In the genomic region with DNA sequence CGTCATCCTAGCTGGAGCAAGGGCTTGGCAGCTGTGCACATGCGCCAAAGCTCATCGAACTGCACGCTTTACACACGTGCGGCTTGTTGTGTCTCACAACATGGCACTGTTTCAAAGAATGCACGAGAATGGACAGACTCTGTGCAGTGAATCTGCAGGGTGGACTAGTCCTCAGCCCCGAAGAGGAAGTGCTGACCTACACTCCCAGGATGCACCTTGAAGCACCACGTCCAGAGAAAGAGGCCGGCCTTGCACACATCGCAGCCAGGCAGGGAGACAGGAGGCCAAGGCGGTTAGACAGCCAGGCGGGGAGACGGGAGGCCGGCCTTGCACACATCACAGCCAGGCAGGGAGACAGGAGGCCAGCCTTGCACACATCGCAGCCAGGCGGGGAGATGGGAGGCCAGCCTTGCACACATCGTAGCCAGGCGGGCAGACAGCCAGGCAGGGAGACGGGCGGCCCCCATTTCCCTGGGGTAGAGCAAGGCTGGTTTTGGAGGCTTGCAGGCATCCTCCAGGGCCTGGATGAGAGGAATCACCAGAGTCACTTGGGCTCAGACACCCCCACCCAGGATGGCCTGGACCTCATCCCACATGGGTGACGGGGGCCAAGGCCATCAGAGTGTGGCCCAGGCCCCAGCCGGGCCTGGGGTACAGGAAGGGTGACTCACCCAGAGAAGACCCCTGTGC, we compare ENCODE assay signal across 26 cellular contexts. TPM values are rescaled to one million over a fixed set of nuclear protein-coding genes. Genes with fewer than 3 reads are reported as not detected.
DNase-seq lines count a peak whose midpoint lies in the region; ATAC-seq, FAIRE-seq and TF ChIP-seq lines count a peak whose summit lies in the region.
"Had no signal": no experiment of that assay in that cellular context is flagged by ENCODE, and none has a peak within 500 bp of the region (broad histone marks: within the 10 kb centered on the region; RNA-seq: fewer than 3 reads in every experiment).

No MANE protein-coding gene starts in this region.

- FAIRE-seq in HepG2 (lab: Jason Lieb, UNC) = no peak
- FAIRE-seq: G401.6 had no signal

- TF ChIP-seq RAD21 in HepG2 (CRISPR knock-in tag; IDR thresholded peaks at IDR 0.05) = no peak

- DNase-seq in HepG2 (ENCODE audit: low spot score) (no peak), right lobe of liver (no peak), neuronal stem cell (ENCODE audit: low spot score) (no peak), GM03348 (ENCODE audit: low spot score) (no peak), sciatic nerve (ENCODE audit: low spot score) (no peak), Peyer's patch (no peak)
- DNase-seq: 8988T, AML-193, IMR-90, NCI-H1105 treated with DMSO at 0.1 percent for 48 hours, NCI-H1694, NCI-H2081, NCI-H2171, NCI-H524 treated with DMSO at 0.1 percent for 48 hours, PC-3, SHP77 treated with DMSO at 0.1 percent for 48 hours, SK-N-SH had no signal

- H2BK5ac ChIP-seq in neuronal stem cell (ENCODE audit: low read length) = peak overlapping the region; percentile 94

- H2AK5ac ChIP-seq in neuronal stem cell (ENCODE audit: low read depth, low read length) = peak overlapping the region; percentile 98

- H3K4me2 ChIP-seq in HepG2 (ENCODE audit: low read depth, low read length) (no peak overlapping the region), neuronal stem cell (ENCODE audit: insufficient read depth, low read length, poor library complexity, severe bottlenecking) (no peak overlapping the region)
- H3K4me2 ChIP-seq: SK-N-SH had no signal

- H3K9ac ChIP-seq in HepG2 (ENCODE audit: insufficient read depth, low read depth, low read length) (no peak overlapping the region), neuronal stem cell (ENCODE audit: low read depth, low read length, poor library complexity) (peak overlapping the region; percentile 75)
- H3K9ac ChIP-seq: SK-N-SH had no signal

- H2AFZ ChIP-seq in HepG2 (ENCODE audit: low read length) = no peak overlapping the region
- peak overlapping the region; percentile 65 for H2AFZ ChIP-seq in neuronal stem cell (ENCODE audit: low read length)

- H3K4ac ChIP-seq in neuronal stem cell (ENCODE audit: low read length) = no peak overlapping the region

- TF ChIP-seq CTCF in HepG2 (CRISPR knock-in tag; IDR thresholded peaks at IDR 0.05) = no peak
- no peak for TF ChIP-seq CTCF in right lobe of liver (IDR thresholded peaks at IDR 0.05)
- no peak for TF ChIP-seq CTCF in Peyer's patch (IDR thresholded peaks at IDR 0.05)

- CTCF ChIA-PET in HepG2 (lab: Yijun Ruan, JAX; ENCODE audit: low intra/inter-chr PET ratio, low total read pairs) = no interaction called here

- H3K79me1 ChIP-seq in neuronal stem cell (ENCODE audit: low read depth, low read length) = peaks cover 3% of the 10 kb centered on the region

- H3K27me3 ChIP-seq in HepG2 (ENCODE audit: control insufficient read depth in 1 of 2, insufficient read depth in 2 of 2, low read length in 2 of 2) = peaks cover 23 to 81% of the 10 kb centered on the region in 2 experiments
- no peaks in the 10 kb centered on the region for H3K27me3 ChIP-seq in right lobe of liver
- H3K27me3 ChIP-seq in neuronal stem cell (ENCODE audit: control insufficient read depth in 3 of 3, insufficient read depth in 3 of 3, low read depth in 1 of 3, low read length in 3 of 3) = peaks cover 0 to 28% (median 0%) of the 10 kb centered on the region in 3 experiments
- no peaks in the 10 kb centered on the region for H3K27me3 ChIP-seq in Peyer's patch

- no peaks in the 10 kb centered on the region for H3K4me1 ChIP-seq in HepG2 (ENCODE audit: insufficient read depth, low read length)
- H3K4me1 ChIP-seq in right lobe of liver = no peaks in the 10 kb centered on the region
- H3K4me1 ChIP-seq in neuronal stem cell (ENCODE audit: control insufficient read depth in 2 of 2, insufficient read depth in 1 of 2, low read depth in 1 of 2, low read length in 2 of 2) = peaks cover 17 to 23% of the 10 kb centered on the region in 2 donors
- H3K4me1 ChIP-seq in Peyer's patch = no peaks in the 10 kb centered on the region

- H3K27ac ChIP-seq in HepG2 (ENCODE audit: extremely low read length, insufficient read depth, low read length) (no peak overlapping the region), right lobe of liver (no peak overlapping the region), neuronal stem cell (replicated peaks; ENCODE audit: low read length) (no peak overlapping the region), Peyer's patch (no peak overlapping the region)
- H3K27ac ChIP-seq: RWPE1 had no signal

- POLR2A ChIA-PET in HepG2 (lab: Yijun Ruan, JAX) = no interaction called here

- TF ChIP-seq EP300 in HepG2 (IDR thresholded peaks at IDR 0.05; ENCODE audit: low read depth in 2 of 2, low read length in 2 of 2) (no peak), HepG2 (CRISPR knock-in tag; IDR thresholded peaks at IDR 0.05; ENCODE audit: borderline replicate concordance) (no peak)

- WGBS in HepG2 (ENCODE audit: low lambda C conversion rate) = 39% methylated on average over 7 of the region's 23 CpGs
- 72% methylated on average over 7 of the region's 23 CpGs for WGBS in right lobe of liver (ENCODE audit: insufficient coverage, low coverage, low lambda C conversion rate, missing lambda C conversion rate)
- WGBS in neuronal stem cell (ENCODE audit: extremely low coverage in 2 of 2, insufficient read length in 2 of 2, insufficient replicate concordance in 1 of 2), 2 donors = no CpG with 5 or more reads among the region's 23 CpGs

- H3K14ac ChIP-seq in neuronal stem cell (ENCODE audit: low read length) = no peak overlapping the region

- H3K4me3 ChIP-seq in HepG2 (replicated peaks in 1 of 3; ENCODE audit: insufficient read depth in 1 of 3, low read depth in 2 of 3, low read length in 3 of 3) (no peak overlapping the region), right lobe of liver (no peak overlapping the region), neuronal stem cell (ENCODE audit: low read length in 2 of 2) (no peak overlapping the region), Peyer's patch (no peak overlapping the region)

- peak overlapping the region; percentile 59 for H2BK15ac ChIP-seq in neuronal stem cell (ENCODE audit: low read length)

- in situ Hi-C loops in HepG2 (cut with HindIII; ENCODE audit: extremely low pct_ligation_motif_present, low pct_unique_long_range_greater_than_20kb) = no loop called here

- H3K18ac ChIP-seq in neuronal stem cell (ENCODE audit: low read length) = peak overlapping the region; percentile 95

- H3K9me3 ChIP-seq in HepG2 (ENCODE audit: low read length) = no peaks in the 10 kb centered on the region
- H3K9me3 ChIP-seq in right lobe of liver = no peaks in the 10 kb centered on the region
- peaks cover 4 to 6% of the 10 kb centered on the region in 2 donors for H3K9me3 ChIP-seq in neuronal stem cell (replicated peaks in 1 of 2; ENCODE audit: control insufficient read depth in 2 of 2, insufficient read depth in 1 of 2, low read depth in 1 of 2, low read length in 2 of 2)
- no peaks in the 10 kb centered on the region for H3K9me3 ChIP-seq in Peyer's patch
- H3K9me3 ChIP-seq: SK-N-SH had no signal

- peaks cover 7% of the 10 kb centered on the region; the same call in 1 of the 2 replicates for H4K20me1 ChIP-seq in HepG2 (ENCODE audit: insufficient read depth, low read length)

- peak overlapping the region; percentile 4 for H3K23ac ChIP-seq in neuronal stem cell (ENCODE audit: low read depth, low read length, poor library complexity)

- H2BK12ac ChIP-seq in neuronal stem cell (ENCODE audit: low read length) = peak overlapping the region; percentile 87

- H3K79me2 ChIP-seq in HepG2 (ENCODE audit: insufficient read depth, low read length) = no peaks in the 10 kb centered on the region

- H3K36me3 ChIP-seq in HepG2 (replicated peaks in 1 of 2; ENCODE audit: control insufficient read depth in 1 of 2, insufficient read depth in 2 of 2, low read length in 2 of 2) = no peaks in the 10 kb centered on the region
- no peaks in the 10 kb centered on the region for H3K36me3 ChIP-seq in right lobe of liver
- no peaks in the 10 kb centered on the region for H3K36me3 ChIP-seq in neuronal stem cell (replicated peaks in 1 of 2; ENCODE audit: control insufficient read depth in 2 of 2, insufficient read depth in 2 of 2, low read length in 2 of 2)
- no peaks in the 10 kb centered on the region for H3K36me3 ChIP-seq in Peyer's patch

- ATAC-seq in HepG2 (no peak), right lobe of liver (no peak), esophagus mucosa (peak; percentile 23), sciatic nerve (no peak), HG03097 (IDR thresholded peaks at IDR 0.05; ENCODE audit: low FRiP score, unreplicated experiment) (no peak)
- ATAC-seq: PC-3 had no signal

- intact Hi-C loops in HepG2 (cut with micrococcal nuclease; ENCODE audit: unreplicated experiment) = no loop called here
- intact Hi-C loops in right lobe of liver (cut with DNase I) = no loop called here
- intact Hi-C loops in sciatic nerve (cut with DNase I) = no loop called here

- no peak overlapping the region for H4K91ac ChIP-seq in neuronal stem cell (ENCODE audit: low read depth, low read length, poor library complexity)

- peak overlapping the region; percentile 95 for H2BK120ac ChIP-seq in neuronal stem cell (ENCODE audit: low read depth, low read length)

- BruUV-seq in HepG2 (replicated peaks; lab: Mats Ljungman, UMichigan) = no TSS peak

- TF ChIP-seq POLR2A in HepG2 (IDR thresholded peaks at IDR 0.05; ENCODE audit: insufficient read depth in 1 of 2, low read depth in 2 of 2, low read length in 2 of 2) (no peak), right lobe of liver (IDR thresholded peaks at IDR 0.05) (no peak), Peyer's patch (IDR thresholded peaks at IDR 0.05) (no peak)

- peak overlapping the region; percentile 70 for H4K8ac ChIP-seq in neuronal stem cell (ENCODE audit: low read depth, low read length)

RNA-seq across cellular contexts. Expression of a gene that starts 9.0 kb away (rescaled TPM):
- total RNA-seq in HepG2 (2016; rRNA removed; fragmentation: Illumina TruSeq; extraction: Trizol) = 0.40 and 0.56 TPM in 2 replicates
- under 0.01 TPM in 1 of 2 replicates, not detected in the other for total RNA-seq in HepG2 (2016; cell fraction: cytosol; rRNA removed; fragmentation: Illumina TruSeq; extraction: Trizol; ENCODE audit: low read depth)
- 0.30 and 0.52 TPM in 2 replicates for total RNA-seq in HepG2 (2016; cell fraction: insoluble cytoplasmic fraction; rRNA removed; fragmentation: Illumina TruSeq; extraction: Trizol)
- 0.17 and 0.22 TPM in 2 replicates for total RNA-seq in HepG2 (2016; cell fraction: membrane; rRNA removed; fragmentation: Illumina TruSeq; extraction: Trizol)
- total RNA-seq in HepG2 (2016; cell fraction: nucleus; rRNA removed; fragmentation: Illumina TruSeq; extraction: Trizol) = 0.59 and 1.2 TPM in 2 replicates
- polyA plus RNA-seq in HepG2 (2011; rRNA removed) = 1.8 and 3.0 TPM in 2 replicates
- polyA plus RNA-seq in HepG2 (2011; cell fraction: cytosol; rRNA removed) = 1.9 and 2.4 TPM in 2 replicates
- 13.0 and 15.5 TPM in 2 replicates for polyA plus RNA-seq in HepG2 (2011; cell fraction: nucleus; rRNA removed)
- polyA plus RNA-seq in HepG2 (2012) = 0.21 and 1.4 TPM in 2 replicates
- polyA plus RNA-seq in HepG2 (2016; cell fraction: cytosol; fragmentation: Illumina TruSeq; extraction: Trizol; ENCODE audit: low read depth) = 0.03 and 0.05 TPM in 2 replicates
- 0.22 TPM in 2 replicates for polyA plus RNA-seq in HepG2 (2016; cell fraction: insoluble cytoplasmic fraction; fragmentation: Illumina TruSeq; extraction: Trizol; ENCODE audit: low read depth)
- polyA plus RNA-seq in HepG2 (2016; cell fraction: membrane; fragmentation: Illumina TruSeq; extraction: Trizol; ENCODE audit: low read depth) = 0.10 and 0.14 TPM in 2 replicates
- 1.6 and 2.0 TPM in 2 replicates for polyA plus RNA-seq in HepG2 (2016; cell fraction: nucleus; fragmentation: Illumina TruSeq; extraction: Trizol; ENCODE audit: insufficient read depth, low read depth)
- 0.40 and 7.6 TPM in 2 replicates for polyA minus RNA-seq in HepG2 (2011; rRNA and poly(A)+ RNA removed; ENCODE audit: low replicate concordance)
- 3.0 and 3.5 TPM in 2 replicates for polyA minus RNA-seq in HepG2 (2011; cell fraction: cytosol; rRNA and poly(A)+ RNA removed)
- polyA minus RNA-seq in HepG2 (2011; cell fraction: nucleus; rRNA and poly(A)+ RNA removed) = 2.7 and 4.5 TPM in 2 replicates
- 10 to 100 TPM in 1 of 6 experiments, 1 to 10 TPM in 3, under 1 TPM in 2; 0.56 to 14.0 (median 5.0) TPM for total RNA-seq in right lobe of liver
- total RNA-seq in esophagus mucosa = 1.1 TPM
- 21.5 TPM for polyA plus RNA-seq in neuronal stem cell (2013, experiment 1 of 2)
- 21.7 TPM for polyA plus RNA-seq in neuronal stem cell (2013, experiment 2 of 2)
- 4.1 TPM for total RNA-seq in sciatic nerve
- 10 to 100 TPM in 2 of 4 donors, 1 to 10 TPM in 2; 4.0 to 28.9 (median 9.7) TPM for total RNA-seq in Peyer's patch
- total RNA-seq: HT1080 had no signal
- polyA plus RNA-seq: CD14-positive monocyte, SK-N-SH had no signal

RNA-seq across cellular contexts. Expression of a gene that starts 47.9 kb away (rescaled TPM):
- total RNA-seq in HepG2 (2016; rRNA removed; fragmentation: Illumina TruSeq; extraction: Trizol) (0.09 TPM in 1 of 2 replicates, not detected in the other), right lobe of liver (not detected), esophagus mucosa (not detected), sciatic nerve (not detected), Peyer's patch (not detected)
- total RNA-seq in HepG2 (2016; cell fraction: cytosol; rRNA removed; fragmentation: Illumina TruSeq; extraction: Trizol; ENCODE audit: low read depth) = 0.20 TPM in 1 of 2 replicates, not detected in the other
- not detected in 2 replicates for total RNA-seq in HepG2 (2016; cell fraction: insoluble cytoplasmic fraction; rRNA removed; fragmentation: Illumina TruSeq; extraction: Trizol)
- total RNA-seq in HepG2 (2016; cell fraction: membrane; rRNA removed; fragmentation: Illumina TruSeq; extraction: Trizol) = not detected in 2 replicates
- total RNA-seq in HepG2 (2016; cell fraction: nucleus; rRNA removed; fragmentation: Illumina TruSeq; extraction: Trizol) = 0.22 TPM in 1 of 2 replicates, not detected in the other
- polyA plus RNA-seq in HepG2 (2011; rRNA removed) = not detected in 2 replicates
- not detected in 2 replicates for polyA plus RNA-seq in HepG2 (2011; cell fraction: cytosol; rRNA removed)
- polyA plus RNA-seq in HepG2 (2011; cell fraction: nucleus; rRNA removed) = 0.13 TPM in 1 of 2 replicates, not detected in the other
- not detected in 2 replicates for polyA plus RNA-seq in HepG2 (2012)
- polyA plus RNA-seq in HepG2 (2016; cell fraction: cytosol; fragmentation: Illumina TruSeq; extraction: Trizol; ENCODE audit: low read depth) = not detected in 2 replicates
- not detected in 2 replicates for polyA plus RNA-seq in HepG2 (2016; cell fraction: insoluble cytoplasmic fraction; fragmentation: Illumina TruSeq; extraction: Trizol; ENCODE audit: low read depth)
- not detected in 2 replicates for polyA plus RNA-seq in HepG2 (2016; cell fraction: membrane; fragmentation: Illumina TruSeq; extraction: Trizol; ENCODE audit: low read depth)
- not detected in 2 replicates for polyA plus RNA-seq in HepG2 (2016; cell fraction: nucleus; fragmentation: Illumina TruSeq; extraction: Trizol; ENCODE audit: insufficient read depth, low read depth)
- polyA minus RNA-seq in HepG2 (2011; rRNA and poly(A)+ RNA removed; ENCODE audit: low replicate concordance) = not detected in 2 replicates
- polyA minus RNA-seq in HepG2 (2011; cell fraction: cytosol; rRNA and poly(A)+ RNA removed) = not detected in 2 replicates
- not detected in 2 replicates for polyA minus RNA-seq in HepG2 (2011; cell fraction: nucleus; rRNA and poly(A)+ RNA removed)
- not detected for polyA plus RNA-seq in neuronal stem cell (2013, experiment 1 of 2)
- not detected for polyA plus RNA-seq in neuronal stem cell (2013, experiment 2 of 2)
- total RNA-seq: Daoy, H4, HT1080, IMR-90, PC-3 had no signal
- polyA plus RNA-seq: AG04450, CD14-positive monocyte, IMR-90, SK-N-SH had no signal
